ENCODE assay signal across 1 cellular context in the genomic region with DNA sequence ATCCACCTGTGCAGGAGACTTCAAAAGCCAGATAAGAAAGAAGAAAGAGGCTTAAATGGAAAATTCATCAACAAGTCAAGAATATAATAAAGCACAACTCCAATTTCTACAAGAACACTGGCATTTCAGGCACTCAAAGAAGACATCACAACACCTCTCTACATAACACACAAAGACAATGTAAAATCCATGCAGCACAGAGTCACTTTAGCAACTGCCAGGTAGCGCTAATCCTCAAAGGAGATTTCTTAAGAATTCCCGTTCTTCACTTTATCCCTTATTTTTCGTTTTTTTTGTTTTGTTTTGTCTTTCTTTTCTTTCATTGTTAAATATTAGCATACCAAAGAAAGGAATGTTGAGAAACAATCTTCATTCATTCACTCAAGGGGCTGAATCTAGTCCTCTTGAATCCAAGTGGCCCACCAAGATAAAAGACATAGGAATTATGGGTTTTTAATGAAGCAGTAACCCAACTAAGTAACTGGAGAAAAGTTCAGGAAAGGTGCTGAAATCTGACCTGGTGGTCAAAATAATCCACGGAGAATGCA.
TF ChIP-seq lines count a peak whose summit lies in the region.

No MANE protein-coding gene starts in this region.

TF ChIP-seq in WTC11, 78 proteins besides CTCF, POLR2A, EP300 and RAD21:
- TF ChIP-seq STAT6 (CRISPR knock-in tag; conservative IDR thresholded peaks at IDR 0.05; ENCODE audit: low read depth) (no peak), NFATC4 (CRISPR knock-in tag; IDR thresholded peaks at IDR 0.05) (no peak), ATF3 (CRISPR knock-in tag; conservative IDR thresholded peaks at IDR 0.05) (no peak), FOXK1 (CRISPR knock-in tag; IDR thresholded peaks at IDR 0.05) (no peak), ERG (CRISPR knock-in tag; IDR thresholded peaks at IDR 0.05) (no peak), PRRX2 (CRISPR knock-in tag; IDR thresholded peaks at IDR 0.05) (no peak), ARID4B (CRISPR knock-in tag; IDR thresholded peaks at IDR 0.05; ENCODE audit: borderline replicate concordance) (no peak)
- TF ChIP-seq, protein P1, sequence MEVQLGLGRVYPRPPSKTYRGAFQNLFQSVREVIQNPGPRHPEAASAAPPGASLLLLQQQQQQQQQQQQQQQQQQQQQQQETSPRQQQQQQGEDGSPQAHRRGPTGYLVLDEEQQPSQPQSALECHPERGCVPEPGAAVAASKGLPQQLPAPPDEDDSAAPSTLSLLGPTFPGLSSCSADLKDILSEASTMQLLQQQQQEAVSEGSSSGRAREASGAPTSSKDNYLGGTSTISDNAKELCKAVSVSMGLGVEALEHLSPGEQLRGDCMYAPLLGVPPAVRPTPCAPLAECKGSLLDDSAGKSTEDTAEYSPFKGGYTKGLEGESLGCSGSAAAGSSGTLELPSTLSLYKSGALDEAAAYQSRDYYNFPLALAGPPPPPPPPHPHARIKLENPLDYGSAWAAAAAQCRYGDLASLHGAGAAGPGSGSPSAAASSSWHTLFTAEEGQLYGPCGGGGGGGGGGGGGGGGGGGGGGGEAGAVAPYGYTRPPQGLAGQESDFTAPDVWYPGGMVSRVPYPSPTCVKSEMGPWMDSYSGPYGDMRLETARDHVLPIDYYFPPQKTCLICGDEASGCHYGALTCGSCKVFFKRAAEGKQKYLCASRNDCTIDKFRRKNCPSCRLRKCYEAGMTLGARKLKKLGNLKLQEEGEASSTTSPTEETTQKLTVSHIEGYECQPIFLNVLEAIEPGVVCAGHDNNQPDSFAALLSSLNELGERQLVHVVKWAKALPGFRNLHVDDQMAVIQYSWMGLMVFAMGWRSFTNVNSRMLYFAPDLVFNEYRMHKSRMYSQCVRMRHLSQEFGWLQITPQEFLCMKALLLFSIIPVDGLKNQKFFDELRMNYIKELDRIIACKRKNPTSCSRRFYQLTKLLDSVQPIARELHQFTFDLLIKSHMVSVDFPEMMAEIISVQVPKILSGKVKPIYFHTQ (CRISPR knock-in tag; IDR thresholded peaks at IDR 0.05): no peak
- TF ChIP-seq, protein P2, sequence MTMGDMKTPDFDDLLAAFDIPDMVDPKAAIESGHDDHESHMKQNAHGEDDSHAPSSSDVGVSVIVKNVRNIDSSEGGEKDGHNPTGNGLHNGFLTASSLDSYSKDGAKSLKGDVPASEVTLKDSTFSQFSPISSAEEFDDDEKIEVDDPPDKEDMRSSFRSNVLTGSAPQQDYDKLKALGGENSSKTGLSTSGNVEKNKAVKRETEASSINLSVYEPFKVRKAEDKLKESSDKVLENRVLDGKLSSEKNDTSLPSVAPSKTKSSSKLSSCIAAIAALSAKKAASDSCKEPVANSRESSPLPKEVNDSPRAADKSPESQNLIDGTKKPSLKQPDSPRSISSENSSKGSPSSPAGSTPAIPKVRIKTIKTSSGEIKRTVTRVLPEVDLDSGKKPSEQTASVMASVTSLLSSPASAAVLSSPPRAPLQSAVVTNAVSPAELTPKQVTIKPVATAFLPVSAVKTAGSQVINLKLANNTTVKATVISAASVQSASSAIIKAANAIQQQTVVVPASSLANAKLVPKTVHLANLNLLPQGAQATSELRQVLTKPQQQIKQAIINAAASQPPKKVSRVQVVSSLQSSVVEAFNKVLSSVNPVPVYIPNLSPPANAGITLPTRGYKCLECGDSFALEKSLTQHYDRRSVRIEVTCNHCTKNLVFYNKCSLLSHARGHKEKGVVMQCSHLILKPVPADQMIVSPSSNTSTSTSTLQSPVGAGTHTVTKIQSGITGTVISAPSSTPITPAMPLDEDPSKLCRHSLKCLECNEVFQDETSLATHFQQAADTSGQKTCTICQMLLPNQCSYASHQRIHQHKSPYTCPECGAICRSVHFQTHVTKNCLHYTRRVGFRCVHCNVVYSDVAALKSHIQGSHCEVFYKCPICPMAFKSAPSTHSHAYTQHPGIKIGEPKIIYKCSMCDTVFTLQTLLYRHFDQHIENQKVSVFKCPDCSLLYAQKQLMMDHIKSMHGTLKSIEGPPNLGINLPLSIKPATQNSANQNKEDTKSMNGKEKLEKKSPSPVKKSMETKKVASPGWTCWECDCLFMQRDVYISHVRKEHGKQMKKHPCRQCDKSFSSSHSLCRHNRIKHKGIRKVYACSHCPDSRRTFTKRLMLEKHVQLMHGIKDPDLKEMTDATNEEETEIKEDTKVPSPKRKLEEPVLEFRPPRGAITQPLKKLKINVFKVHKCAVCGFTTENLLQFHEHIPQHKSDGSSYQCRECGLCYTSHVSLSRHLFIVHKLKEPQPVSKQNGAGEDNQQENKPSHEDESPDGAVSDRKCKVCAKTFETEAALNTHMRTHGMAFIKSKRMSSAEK (CRISPR knock-in tag; IDR thresholded peaks at IDR 0.05; ENCODE audit: borderline replicate concordance): no peak
- TF ChIP-seq, protein P3, sequence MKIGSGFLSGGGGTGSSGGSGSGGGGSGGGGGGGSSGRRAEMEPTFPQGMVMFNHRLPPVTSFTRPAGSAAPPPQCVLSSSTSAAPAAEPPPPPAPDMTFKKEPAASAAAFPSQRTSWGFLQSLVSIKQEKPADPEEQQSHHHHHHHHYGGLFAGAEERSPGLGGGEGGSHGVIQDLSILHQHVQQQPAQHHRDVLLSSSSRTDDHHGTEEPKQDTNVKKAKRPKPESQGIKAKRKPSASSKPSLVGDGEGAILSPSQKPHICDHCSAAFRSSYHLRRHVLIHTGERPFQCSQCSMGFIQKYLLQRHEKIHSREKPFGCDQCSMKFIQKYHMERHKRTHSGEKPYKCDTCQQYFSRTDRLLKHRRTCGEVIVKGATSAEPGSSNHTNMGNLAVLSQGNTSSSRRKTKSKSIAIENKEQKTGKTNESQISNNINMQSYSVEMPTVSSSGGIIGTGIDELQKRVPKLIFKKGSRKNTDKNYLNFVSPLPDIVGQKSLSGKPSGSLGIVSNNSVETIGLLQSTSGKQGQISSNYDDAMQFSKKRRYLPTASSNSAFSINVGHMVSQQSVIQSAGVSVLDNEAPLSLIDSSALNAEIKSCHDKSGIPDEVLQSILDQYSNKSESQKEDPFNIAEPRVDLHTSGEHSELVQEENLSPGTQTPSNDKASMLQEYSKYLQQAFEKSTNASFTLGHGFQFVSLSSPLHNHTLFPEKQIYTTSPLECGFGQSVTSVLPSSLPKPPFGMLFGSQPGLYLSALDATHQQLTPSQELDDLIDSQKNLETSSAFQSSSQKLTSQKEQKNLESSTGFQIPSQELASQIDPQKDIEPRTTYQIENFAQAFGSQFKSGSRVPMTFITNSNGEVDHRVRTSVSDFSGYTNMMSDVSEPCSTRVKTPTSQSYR (CRISPR knock-in tag; IDR thresholded peaks at IDR 0.05): no peak
- TF ChIP-seq, protein P4, sequence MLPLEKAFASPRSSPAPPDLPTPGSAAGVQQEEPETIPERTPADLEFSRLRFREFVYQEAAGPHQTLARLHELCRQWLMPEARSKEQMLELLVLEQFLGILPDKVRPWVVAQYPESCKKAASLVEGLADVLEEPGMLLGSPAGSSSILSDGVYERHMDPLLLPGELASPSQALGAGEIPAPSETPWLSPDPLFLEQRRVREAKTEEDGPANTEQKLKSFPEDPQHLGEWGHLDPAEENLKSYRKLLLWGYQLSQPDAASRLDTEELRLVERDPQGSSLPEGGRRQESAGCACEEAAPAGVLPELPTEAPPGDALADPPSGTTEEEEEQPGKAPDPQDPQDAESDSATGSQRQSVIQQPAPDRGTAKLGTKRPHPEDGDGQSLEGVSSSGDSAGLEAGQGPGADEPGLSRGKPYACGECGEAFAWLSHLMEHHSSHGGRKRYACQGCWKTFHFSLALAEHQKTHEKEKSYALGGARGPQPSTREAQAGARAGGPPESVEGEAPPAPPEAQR (CRISPR knock-in tag; IDR thresholded peaks at IDR 0.05): no peak
- TF ChIP-seq, protein P5, sequence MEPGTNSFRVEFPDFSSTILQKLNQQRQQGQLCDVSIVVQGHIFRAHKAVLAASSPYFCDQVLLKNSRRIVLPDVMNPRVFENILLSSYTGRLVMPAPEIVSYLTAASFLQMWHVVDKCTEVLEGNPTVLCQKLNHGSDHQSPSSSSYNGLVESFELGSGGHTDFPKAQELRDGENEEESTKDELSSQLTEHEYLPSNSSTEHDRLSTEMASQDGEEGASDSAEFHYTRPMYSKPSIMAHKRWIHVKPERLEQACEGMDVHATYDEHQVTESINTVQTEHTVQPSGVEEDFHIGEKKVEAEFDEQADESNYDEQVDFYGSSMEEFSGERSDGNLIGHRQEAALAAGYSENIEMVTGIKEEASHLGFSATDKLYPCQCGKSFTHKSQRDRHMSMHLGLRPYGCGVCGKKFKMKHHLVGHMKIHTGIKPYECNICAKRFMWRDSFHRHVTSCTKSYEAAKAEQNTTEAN (CRISPR knock-in tag; IDR thresholded peaks at IDR 0.05): no peak
